Comparison of ENCODE assay signal across 8 cellular contexts in genomic region chr11:46896719-46897406, GRCh38. TPM values are rescaled to one million over a fixed set of nuclear protein-coding genes. Genes with fewer than 3 reads are reported as not detected.
DNase-seq lines count a peak whose midpoint lies in the region; ATAC-seq and TF ChIP-seq lines count a peak whose summit lies in the region.

No MANE protein-coding gene starts in this region.

- DNase-seq in natural killer cell, result no peak
- DNase-seq in natural killer cell treated with Interleukin-12 subunit alpha and Interleukin-12 subunit beta and Interleukin-15 and Interleukin-18, amount 100 ng/mL, for 72 hours (ENCODE audit: low spot score), result no peak
- DNase-seq in NCI-H2107 treated with DMSO at 0.1 percent for 48 hours (lab: John Stamatoyannopoulos, UW; ENCODE audit: unreplicated experiment), result peak; percentile 6
- DNase-seq in OCI-M2 (lab: John Stamatoyannopoulos, UW; ENCODE audit: unreplicated experiment), result no peak

- H3K9me3 Mint-ChIP-seq in natural killer cell, result no peaks in the 10 kb centered on the region
- H3K9me3 Mint-ChIP-seq in natural killer cell treated with Interleukin-12 subunit alpha and Interleukin-12 subunit beta and Interleukin-15 and Interleukin-18, amount 100 ng/mL, for 72 hours, result no peaks in the 10 kb centered on the region
- H3K9me3 Mint-ChIP-seq in activated T-helper 17 cell treated with anti-CD3 and anti-CD28 coated beads, Interleukin-2, amount 50 U/mL, for 72 hours, result no peaks in the 10 kb centered on the region
- H3K9me3 Mint-ChIP-seq in nephron, result no peaks in the 10 kb centered on the region

- no peaks in the 10 kb centered on the region for H3K4me1 Mint-ChIP-seq in natural killer cell
- H3K4me1 Mint-ChIP-seq in natural killer cell treated with Interleukin-12 subunit alpha and Interleukin-12 subunit beta and Interleukin-15 and Interleukin-18, amount 100 ng/mL, for 72 hours (ENCODE audit: low read depth in 2 of 2), result no peaks in the 10 kb centered on the region
- no peaks in the 10 kb centered on the region for H3K4me1 Mint-ChIP-seq in activated T-helper 17 cell treated with anti-CD3 and anti-CD28 coated beads, Interleukin-2, amount 50 U/mL, for 72 hours
- no peaks in the 10 kb centered on the region for H3K4me1 Mint-ChIP-seq in nephron

- intact Hi-C loops in natural killer cell (cut with micrococcal nuclease), result no loop called here

- ATAC-seq in natural killer cell (peak in 2 of 3 donors; percentile 34 to 46), GM19467 (IDR thresholded peaks at IDR 0.05; ENCODE audit: unreplicated experiment) (no peak), HG02981 (IDR thresholded peaks at IDR 0.05; ENCODE audit: unreplicated experiment) (no peak)
- no peak for ATAC-seq in natural killer cell treated with Interleukin-12 subunit alpha and Interleukin-12 subunit beta and Interleukin-15 and Interleukin-18, amount 100 ng/mL, for 72 hours
- ATAC-seq in activated T-helper 17 cell treated with anti-CD3 and anti-CD28 coated beads, Interleukin-2, amount 50 U/mL, for 72 hours (replicated peaks), result peak; percentile 42

- no peak for TF ChIP-seq CTCF in natural killer cell (IDR thresholded peaks at IDR 0.05)
- peak in 2 of 3 experiments; percentile 11 to 28 for TF ChIP-seq CTCF in nephron (IDR thresholded peaks at IDR 0.05; ENCODE audit: unreplicated experiment in 3 of 3)

- H3K27me3 Mint-ChIP-seq in natural killer cell (ENCODE audit: low read depth in 2 of 2) (no peaks in the 10 kb centered on the region), nephron (ENCODE audit: low read depth) (no peaks in the 10 kb centered on the region)
- no peaks in the 10 kb centered on the region for H3K27me3 Mint-ChIP-seq in natural killer cell treated with Interleukin-12 subunit alpha and Interleukin-12 subunit beta and Interleukin-15 and Interleukin-18, amount 100 ng/mL, for 72 hours
- H3K27me3 Mint-ChIP-seq in activated T-helper 17 cell treated with anti-CD3 and anti-CD28 coated beads, Interleukin-2, amount 50 U/mL, for 72 hours, result no peaks in the 10 kb centered on the region

- H3K4me3 Mint-ChIP-seq in natural killer cell, result no peak overlapping the region
- H3K4me3 Mint-ChIP-seq in natural killer cell treated with Interleukin-12 subunit alpha and Interleukin-12 subunit beta and Interleukin-15 and Interleukin-18, amount 100 ng/mL, for 72 hours, result no peak overlapping the region
- H3K4me3 Mint-ChIP-seq in activated T-helper 17 cell treated with anti-CD3 and anti-CD28 coated beads, Interleukin-2, amount 50 U/mL, for 72 hours, result no peak overlapping the region
- H3K4me3 Mint-ChIP-seq in nephron, result no peak overlapping the region

- H3K27ac Mint-ChIP-seq in natural killer cell, result no peak overlapping the region
- no peak overlapping the region for H3K27ac Mint-ChIP-seq in natural killer cell treated with Interleukin-12 subunit alpha and Interleukin-12 subunit beta and Interleukin-15 and Interleukin-18, amount 100 ng/mL, for 72 hours
- H3K27ac Mint-ChIP-seq in activated T-helper 17 cell treated with anti-CD3 and anti-CD28 coated beads, Interleukin-2, amount 50 U/mL, for 72 hours, result no peak overlapping the region
- no peak overlapping the region for H3K27ac Mint-ChIP-seq in nephron

- H3K36me3 Mint-ChIP-seq in natural killer cell (no peaks in the 10 kb centered on the region), nephron (ENCODE audit: low read depth) (peaks cover 57% of the 10 kb centered on the region)
- H3K36me3 Mint-ChIP-seq in natural killer cell treated with Interleukin-12 subunit alpha and Interleukin-12 subunit beta and Interleukin-15 and Interleukin-18, amount 100 ng/mL, for 72 hours, result no peaks in the 10 kb centered on the region
- H3K36me3 Mint-ChIP-seq in activated T-helper 17 cell treated with anti-CD3 and anti-CD28 coated beads, Interleukin-2, amount 50 U/mL, for 72 hours (ENCODE audit: low read depth), result no peaks in the 10 kb centered on the region

RNA-seq across cellular contexts. Expression of gene LRP4, which starts 21.5 kb away (rescaled TPM):
- total RNA-seq in natural killer cell, result not detected
- total RNA-seq in natural killer cell treated with Interleukin-12 subunit alpha and Interleukin-12 subunit beta and Interleukin-15 and Interleukin-18, amount 100 ng/mL, for 72 hours, result 1 to 10 TPM in 1 of 2 donors, under 1 TPM in 1; 0.90 to 2.6 TPM
- total RNA-seq in activated T-helper 17 cell treated with anti-CD3 and anti-CD28 coated beads, Interleukin-2, amount 50 U/mL, for 72 hours, result under 1 TPM; 0.08 to 0.11 TPM

RNA-seq across cellular contexts. Expression of gene CSTPP1, which starts 39.7 kb away (rescaled TPM):
- 10 to 100 TPM; 16.2 to 17.8 (median 16.9) TPM for total RNA-seq in natural killer cell
- total RNA-seq in natural killer cell treated with Interleukin-12 subunit alpha and Interleukin-12 subunit beta and Interleukin-15 and Interleukin-18, amount 100 ng/mL, for 72 hours, result 10 to 100 TPM; 20.9 to 23.8 TPM
- total RNA-seq in activated T-helper 17 cell treated with anti-CD3 and anti-CD28 coated beads, Interleukin-2, amount 50 U/mL, for 72 hours, result 10 to 100 TPM; 15.2 to 19.4 TPM

RNA-seq across cellular contexts. Expression of gene CKAP5, which starts 50.8 kb away (rescaled TPM):
- 10 to 100 TPM; 39.1 to 63.7 (median 46.3) TPM for total RNA-seq in natural killer cell
- total RNA-seq in natural killer cell treated with Interleukin-12 subunit alpha and Interleukin-12 subunit beta and Interleukin-15 and Interleukin-18, amount 100 ng/mL, for 72 hours, result 100 to 1,000 TPM in 1 of 2 donors, 10 to 100 TPM in 1; 98.1 to 164 TPM
- 100 to 1,000 TPM; 104 to 140 TPM for total RNA-seq in activated T-helper 17 cell treated with anti-CD3 and anti-CD28 coated beads, Interleukin-2, amount 50 U/mL, for 72 hours

Comparison
In these comparisons a context has a peak if more than half of its experiments do, and no peak if none do; other contexts are left out.
1. ATAC-seq: peak in natural killer cell (2 of 3) and activated T-helper 17 cell treated with anti-CD3 and anti-CD28 coated beads, Interleukin-2, amount 50 U/mL, for 72 hours (single experiment); none in natural killer cell treated with Interleukin-12 subunit alpha and Interleukin-12 subunit beta and Interleukin-15 and Interleukin-18, amount 100 ng/mL, for 72 hours (0 of 2), GM19467 (single experiment) and HG02981 (single experiment).